Comparison of ENCODE assay signal across 8 cellular contexts in the genomic region with DNA sequence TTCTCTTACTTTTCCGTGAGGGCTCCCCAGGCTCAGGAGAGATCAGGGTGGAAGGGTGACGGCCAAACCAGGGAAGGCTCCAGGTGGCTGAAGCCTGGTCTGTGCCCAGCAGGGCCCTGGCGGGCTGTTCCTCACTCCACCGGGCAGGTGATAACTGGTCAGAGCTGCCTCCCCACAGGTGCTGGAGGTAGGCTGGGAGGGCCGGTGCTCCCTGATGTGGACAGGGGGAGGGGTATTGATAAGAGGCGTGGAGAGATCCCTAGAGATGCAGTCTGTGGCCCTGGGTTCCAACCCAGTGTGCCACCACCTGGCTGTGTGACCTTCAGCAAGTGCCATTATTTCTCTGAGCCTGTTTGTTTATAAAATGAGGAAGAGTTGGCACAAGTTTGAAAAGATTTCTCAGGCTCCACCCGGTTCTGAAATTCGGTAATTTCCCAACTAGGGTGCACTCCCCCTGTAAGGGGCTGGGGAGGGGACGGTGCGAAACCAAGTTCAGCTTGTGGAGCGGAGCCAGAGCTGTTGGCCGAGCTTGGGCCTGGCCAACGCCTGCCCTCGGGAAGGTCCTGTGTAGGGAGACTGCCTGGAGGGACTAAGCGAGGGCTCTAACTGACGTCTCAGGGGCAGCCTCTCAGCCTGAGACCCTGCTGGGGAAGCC. TPM values are rescaled to one million over a fixed set of nuclear protein-coding genes. Genes with fewer than 3 reads are reported as not detected.
DNase-seq lines count a peak whose midpoint lies in the region; ATAC-seq, FAIRE-seq and TF ChIP-seq lines count a peak whose summit lies in the region.

No MANE protein-coding gene starts in this region.

- peak overlapping the region; percentile 9 for H3K4me3 ChIP-seq in lung

- H3K9me3 Mint-ChIP-seq in chondrocyte (ENCODE audit: low read depth): no peaks in the 10 kb centered on the region

- peaks cover 25% of the 10 kb centered on the region for H3K4me1 Mint-ChIP-seq in chondrocyte (ENCODE audit: low read depth)

- H3K36me3 Mint-ChIP-seq in chondrocyte (ENCODE audit: low read depth): no peaks in the 10 kb centered on the region

- no peak for ATAC-seq in lung (ENCODE audit: insufficient read depth, low FRiP score)
- ATAC-seq in HG02970 (IDR thresholded peaks at IDR 0.05; ENCODE audit: low FRiP score, unreplicated experiment): no peak
- no peak for ATAC-seq in GM21529 (IDR thresholded peaks at IDR 0.05; ENCODE audit: unreplicated experiment)

- H3K27me3 ChIP-seq in lung (ENCODE audit: control insufficient read depth, insufficient read depth): no peaks in the 10 kb centered on the region

- FAIRE-seq in GM18507 (lab: Jason Lieb, UNC): peak; percentile 51

- peak overlapping the region; percentile 89 for H3K27ac Mint-ChIP-seq in chondrocyte (ENCODE audit: unreplicated experiment)

- H3K4me3 Mint-ChIP-seq in chondrocyte (ENCODE audit: unreplicated experiment): peak overlapping the region; percentile 73

- peak overlapping the region; percentile 98 for H3K27ac ChIP-seq in lung (ENCODE audit: low read depth in 1 of 2, low read length in 1 of 2)

- 27 to 28% methylated on average over 16 of the region's 16 CpGs for WGBS in lung, 2 donors

- no peak for TF ChIP-seq CTCF in chondrocyte (IDR thresholded peaks at IDR 0.05)
- no peak for TF ChIP-seq CTCF in lung (IDR thresholded peaks at IDR 0.05; ENCODE audit: control extremely low read depth, extremely low read depth)

- H3K4me1 ChIP-seq in lung (ENCODE audit: control insufficient read depth in 2 of 2, insufficient read depth in 2 of 2, low read length in 2 of 2): peaks cover 23 to 34% of the 10 kb centered on the region in 2 donors

- peaks cover 9 to 11% of the 10 kb centered on the region in 2 donors for H3K36me3 ChIP-seq in lung (ENCODE audit: control insufficient read depth in 2 of 2, insufficient read depth in 2 of 2, low read length in 2 of 2)

- no peak for DNase-seq in GM18507 (ENCODE audit: extremely low spot score, insufficient read length, low read depth)
- peak; percentile 86 for DNase-seq in NCI-H146 treated with DMSO at 0.1 percent for 48 hours (lab: John Stamatoyannopoulos, UW; ENCODE audit: unreplicated experiment)
- DNase-seq in chondrocyte (ENCODE audit: low spot score): no peak
- no peak for DNase-seq in lung (ENCODE audit: low spot score)
- peak; percentile 65 for DNase-seq in ureter (ENCODE audit: low spot score)
- DNase-seq in NCI-H1105 (lab: John Stamatoyannopoulos, UW): no peak

- H3K9me3 ChIP-seq in lung (ENCODE audit: control insufficient read depth in 2 of 2, insufficient read depth in 1 of 2, low read length in 1 of 2): peaks cover 0 to 2% of the 10 kb centered on the region in 2 donors

- H3K27me3 Mint-ChIP-seq in chondrocyte (ENCODE audit: low read depth): no peaks in the 10 kb centered on the region

RNA-seq across cellular contexts. Expression of a gene that starts 1.0 kb away (rescaled TPM):
- total RNA-seq in chondrocyte (5.7 to 7.6 TPM (median 7.3 TPM) in 3 replicates), lung (10 to 100 TPM; 56.8 to 77.9 TPM), ureter (79.2 TPM)
- polyA plus RNA-seq in lung: 10 to 100 TPM; 45.1 to 67.3 TPM

RNA-seq across cellular contexts. Expression of a gene that starts 19.5 kb away (rescaled TPM):
- 48.0 to 55.1 TPM (median 50.5 TPM) in 3 replicates for total RNA-seq in chondrocyte
- total RNA-seq in lung: 10 to 100 TPM; 22.1 to 37.2 TPM
- 10 to 100 TPM; 36.2 to 64.3 TPM for polyA plus RNA-seq in lung
- total RNA-seq in ureter: 27.2 TPM

RNA-seq across cellular contexts. Expression of a gene that starts 29.3 kb away (rescaled TPM):
- total RNA-seq in chondrocyte (not detected in 3 replicates), lung (1 to 10 TPM; 2.2 to 6.5 TPM), ureter (0.78 TPM)
- polyA plus RNA-seq in lung: 1 to 10 TPM; 1.9 to 7.6 TPM

RNA-seq across cellular contexts. Expression of a gene that starts 43.5 kb away (rescaled TPM):
- total RNA-seq in chondrocyte (11.1 to 15.7 TPM (median 13.7 TPM) in 3 replicates), lung (10 to 100 TPM; 31.4 to 84.0 TPM), ureter (50.7 TPM)
- polyA plus RNA-seq in lung: 10 to 100 TPM; 52.9 to 68.0 TPM

Comparison
In these comparisons a context has a peak if more than half of its experiments do, and no peak if none do; other contexts are left out.
1. DNase-seq: peak in NCI-H146 treated with DMSO at 0.1 percent for 48 hours (single experiment) and ureter (single experiment); none in GM18507 (single experiment), chondrocyte (single experiment), lung (single experiment) and NCI-H1105 (single experiment).